ENCODE assay signal across 17 cellular contexts in genomic region chr10:132328130-132328529, GRCh38. TPM values are rescaled to one million over a fixed set of nuclear protein-coding genes. Genes with fewer than 3 reads are reported as not detected.
DNase-seq lines count a peak whose midpoint lies in the region; ATAC-seq and TF ChIP-seq lines count a peak whose summit lies in the region.
"Had no signal": no experiment of that assay in that cellular context is flagged by ENCODE, and none has a peak within 500 bp of the region (broad histone marks: within the 10 kb centered on the region; RNA-seq: fewer than 3 reads in every experiment).

No MANE protein-coding gene starts in this region.

- peaks cover 23% of the 10 kb centered on the region for H4K20me1 ChIP-seq in neural progenitor cell (ENCODE audit: low read depth)

- no peak overlapping the region for H2AFZ ChIP-seq in neural progenitor cell (replicated peaks)

- H3K4me1 ChIP-seq in CD4-positive, alpha-beta memory T cell (ENCODE audit: insufficient read depth, low read length) = peaks cover 35% of the 10 kb centered on the region
- peaks cover 24% of the 10 kb centered on the region for H3K4me1 ChIP-seq in neural progenitor cell

- POLR2A ChIA-PET in CD4-positive, alpha-beta memory T cell (lab: Charles Lee; ENCODE audit: partially characterized antibody) = no interaction called here
- POLR2A ChIA-PET in RWPE1 (lab: Yijun Ruan, JAX; ENCODE audit: low non-redundant PET) = no interaction called here

- no peak overlapping the region for H3K27ac ChIP-seq in CD4-positive, alpha-beta memory T cell (ENCODE audit: low read depth, low read length)
- H3K27ac ChIP-seq in RWPE1 (peak overlapping the region; percentile 7), neural progenitor cell (no peak overlapping the region)
- H3K27ac ChIP-seq: SK-N-MC, transverse colon had no signal

- peaks cover 46% of the 10 kb centered on the region for H3K79me2 ChIP-seq in neural progenitor cell (ENCODE audit: low read depth)

- H3K27ac Mint-ChIP-seq in CD4-positive, alpha-beta memory T cell = peak overlapping the region in 5 of 7 donors; percentile 9 to 82 (median 33)
- H3K27ac Mint-ChIP-seq in chondrocyte (ENCODE audit: unreplicated experiment) (no peak overlapping the region), neural progenitor cell (peak overlapping the region; percentile 24)

- H3K9me3 Mint-ChIP-seq in CD4-positive, alpha-beta memory T cell = peaks cover 0 to 5% (median 0%) of the 10 kb centered on the region in 8 donors
- H3K9me3 Mint-ChIP-seq in chondrocyte (ENCODE audit: low read depth) (no peaks in the 10 kb centered on the region), neural progenitor cell (peaks cover 9% of the 10 kb centered on the region)

- H3K36me3 Mint-ChIP-seq in CD4-positive, alpha-beta memory T cell = peaks cover 30 to 43% of the 10 kb centered on the region in 2 donors
- H3K36me3 Mint-ChIP-seq in chondrocyte (ENCODE audit: low read depth) = peaks cover 9% of the 10 kb centered on the region
- peaks cover 52% of the 10 kb centered on the region for H3K36me3 Mint-ChIP-seq in neural progenitor cell

- H3K27me3 ChIP-seq in CD4-positive, alpha-beta memory T cell (ENCODE audit: insufficient read depth, low read length) = no peaks in the 10 kb centered on the region
- no peaks in the 10 kb centered on the region for H3K27me3 ChIP-seq in neural progenitor cell
- H3K27me3 ChIP-seq: stomach, transverse colon had no signal

- H3K4me3 ChIP-seq in CD4-positive, alpha-beta memory T cell (ENCODE audit: low read length in 2 of 2) = no peak overlapping the region
- H3K4me3 ChIP-seq in neural progenitor cell = no peak overlapping the region
- H3K4me3 ChIP-seq: SK-N-MC, stomach, transverse colon had no signal

- intact Hi-C loops in CD4-positive, alpha-beta memory T cell (cut with micrococcal nuclease) = no loop called here

- no peak for ATAC-seq in HG03097 (IDR thresholded peaks at IDR 0.05; ENCODE audit: low FRiP score, unreplicated experiment)

- no peak overlapping the region for H3K9ac ChIP-seq in neural progenitor cell

- peaks cover 0 to 1% of the 10 kb centered on the region in 2 donors for H3K27me3 Mint-ChIP-seq in CD4-positive, alpha-beta memory T cell
- no peaks in the 10 kb centered on the region for H3K27me3 Mint-ChIP-seq in chondrocyte (ENCODE audit: low read depth)
- peaks cover 5% of the 10 kb centered on the region for H3K27me3 Mint-ChIP-seq in neural progenitor cell (ENCODE audit: insufficient read depth, low read depth)

- no peak for DNase-seq in CD4-positive, alpha-beta memory T cell
- DNase-seq in RWPE1 (ENCODE audit: low spot score) (no peak), chondrocyte (ENCODE audit: low spot score) (peak; percentile 14), neural progenitor cell (ENCODE audit: low spot score) (no peak), NCI-H2227 treated with DMSO at 0.1 percent for 48 hours (lab: John Stamatoyannopoulos, UW) (no peak)
- DNase-seq in central memory CD4-positive, alpha-beta T cell = no peak
- DNase-seq: activated naive CD4-positive, alpha-beta T cell; COR-L47; HCEC 1CT; NCI-H1105 treated with DMSO at 0.1 percent for 48 hours; NCI-H2107; NCI-H526; stimulated activated CD4-positive, alpha-beta T cell treated with anti-CD3 and anti-CD28 coated beads, Interleukin-1b, Interleukin-23, amount 100 ng/mL, for 48 hours; stomach; transverse colon had no signal

- no peaks in the 10 kb centered on the region for H3K9me3 ChIP-seq in CD4-positive, alpha-beta memory T cell (ENCODE audit: control insufficient read depth in 1 of 2, low read length in 2 of 2)
- H3K9me3 ChIP-seq in neural progenitor cell (ENCODE audit: low read depth) = no peaks in the 10 kb centered on the region
- H3K9me3 ChIP-seq: stomach, transverse colon had no signal

- H3K4me1 Mint-ChIP-seq in CD4-positive, alpha-beta memory T cell = peaks cover 33 to 69% (median 54%) of the 10 kb centered on the region in 4 donors
- peaks cover 54% of the 10 kb centered on the region for H3K4me1 Mint-ChIP-seq in chondrocyte (ENCODE audit: low read depth)
- peaks cover 28% of the 10 kb centered on the region for H3K4me1 Mint-ChIP-seq in neural progenitor cell

- TF ChIP-seq CTCF in RWPE1 (conservative IDR thresholded peaks at IDR 0.05; ENCODE audit: low read depth) (no peak), chondrocyte (IDR thresholded peaks at IDR 0.05) (no peak), neural progenitor cell (IDR thresholded peaks at IDR 0.05) (no peak)

- CTCF ChIA-PET in CD4-positive, alpha-beta memory T cell (lab: Charles Lee; ENCODE audit: partially characterized antibody) = no interaction called here
- CTCF ChIA-PET in RWPE1 (lab: Yijun Ruan, JAX) = no interaction called here

- H3K36me3 ChIP-seq in CD4-positive, alpha-beta memory T cell (ENCODE audit: insufficient read depth, low read length) = no peaks in the 10 kb centered on the region
- no peaks in the 10 kb centered on the region for H3K36me3 ChIP-seq in neural progenitor cell
- H3K36me3 ChIP-seq: transverse colon had no signal

- no peak overlapping the region for H3K4me2 ChIP-seq in neural progenitor cell

- peak overlapping the region in 5 of 8 donors; percentile 10 to 68 (median 31) for H3K4me3 Mint-ChIP-seq in CD4-positive, alpha-beta memory T cell
- peak overlapping the region; percentile 98 for H3K4me3 Mint-ChIP-seq in chondrocyte (ENCODE audit: unreplicated experiment)
- H3K4me3 Mint-ChIP-seq in neural progenitor cell = peak overlapping the region; percentile 20

- peaks cover 11% of the 10 kb centered on the region for H3F3A ChIP-seq in neural progenitor cell (ENCODE audit: low read depth)

RNA-seq across cellular contexts. Expression of gene LRRC27, which starts 3.9 kb away (rescaled TPM):
- total RNA-seq in CD4-positive, alpha-beta memory T cell = 1 to 10 TPM; 3.7 to 3.8 TPM
- 1 to 10 TPM in 1 of 2 donors, under 1 TPM in 1; 0.90 to 2.3 TPM for polyA plus RNA-seq in CD4-positive, alpha-beta memory T cell
- total RNA-seq in chondrocyte = 10.2 to 14.4 TPM (median 13.2 TPM) in 3 replicates
- total RNA-seq in neural progenitor cell (ENCODE audit: low replicate concordance) = 8.0 and 16.9 TPM in 2 replicates

RNA-seq across cellular contexts. Expression of gene STK32C, which starts 20.4 kb away (rescaled TPM):
- 10 to 100 TPM; 12.8 to 14.7 TPM for total RNA-seq in CD4-positive, alpha-beta memory T cell
- polyA plus RNA-seq in CD4-positive, alpha-beta memory T cell = 1 to 10 TPM; 7.5 to 8.5 TPM
- total RNA-seq in chondrocyte = 15.8 to 17.9 TPM (median 17.2 TPM) in 3 replicates
- 2.5 and 13.5 TPM in 2 replicates for total RNA-seq in neural progenitor cell (ENCODE audit: low replicate concordance)

Comparison
In these comparisons a context has a peak if more than half of its experiments do, and no peak if none do; other contexts are left out.
1. H3K4me3 Mint-ChIP-seq: peak in every context shown above with its lines; median percentile 98 in chondrocyte; 31 in CD4-positive, alpha-beta memory T cell; 20 in neural progenitor cell.